1 cellular context compared by ENCODE assay signal in the genomic region with DNA sequence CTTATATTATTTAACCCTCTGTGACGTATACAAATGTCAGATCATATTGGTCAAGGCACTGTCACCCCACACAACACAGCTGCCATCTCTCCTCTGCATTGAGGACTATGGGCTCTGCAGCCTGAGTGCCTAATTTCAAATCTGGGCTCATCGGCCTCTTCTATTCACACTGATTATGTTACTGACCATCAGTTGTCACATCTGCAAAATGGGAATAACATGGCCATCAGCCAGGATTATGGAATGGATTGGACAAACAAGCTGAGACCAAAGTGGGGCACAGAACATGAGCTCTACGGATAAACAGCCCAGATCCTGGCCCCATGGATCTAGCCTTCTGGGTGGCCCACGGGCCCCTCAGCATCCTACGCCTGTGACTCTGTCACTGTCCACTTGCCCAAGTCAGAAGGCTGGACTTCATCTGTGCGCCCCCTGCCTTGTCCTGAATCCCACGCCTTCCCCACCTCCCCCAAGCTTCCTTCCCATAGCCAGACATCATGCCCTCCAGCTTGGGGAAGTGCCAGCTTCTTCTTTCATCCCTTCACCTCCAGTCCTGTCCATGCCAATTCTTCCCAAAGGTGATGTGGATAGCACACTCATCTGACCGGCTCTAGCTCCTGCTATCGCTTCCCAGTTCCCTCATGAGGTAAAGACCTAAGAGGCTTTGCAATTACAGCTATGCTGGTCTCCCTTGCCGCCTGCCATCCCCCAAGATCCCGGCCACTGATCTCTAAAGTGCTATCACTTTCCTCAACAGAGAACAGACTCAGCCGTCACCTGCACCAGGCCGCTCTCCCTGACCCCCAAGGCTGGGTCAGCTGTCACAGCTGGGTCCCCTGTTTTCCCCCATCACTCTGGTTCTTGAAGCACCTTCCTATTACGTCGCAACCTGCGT.
TF ChIP-seq lines count a peak whose summit lies in the region.

No MANE protein-coding gene starts in this region.

TF ChIP-seq in endothelial cell of umbilical vein, 7 proteins besides CTCF, POLR2A, EP300 and RAD21:
- TF ChIP-seq MYC (IDR thresholded peaks at IDR 0.05; ENCODE audit: low read depth, low read length): no peak
- TF ChIP-seq FOS (IDR thresholded peaks at IDR 0.05; ENCODE audit: borderline replicate concordance, insufficient read depth, low read length): no peak
- TF ChIP-seq GATA2 (IDR thresholded peaks at IDR 0.05; ENCODE audit: insufficient read depth, insufficient read length, low read depth, low read length): no peak
- TF ChIP-seq, protein P1, sequence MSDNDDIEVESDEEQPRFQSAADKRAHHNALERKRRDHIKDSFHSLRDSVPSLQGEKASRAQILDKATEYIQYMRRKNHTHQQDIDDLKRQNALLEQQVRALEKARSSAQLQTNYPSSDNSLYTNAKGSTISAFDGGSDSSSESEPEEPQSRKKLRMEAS (IDR thresholded peaks at IDR 0.05; ENCODE audit: insufficient read depth, insufficient read length): no peak
- TF ChIP-seq POLR2AphosphoS5 (IDR thresholded peaks at IDR 0.05; ENCODE audit: insufficient read depth, low read depth, low read length): no peak
- TF ChIP-seq JUN (IDR thresholded peaks at IDR 0.05; ENCODE audit: borderline replicate concordance, insufficient read depth, insufficient read length, low read depth): no peak
- no peak for TF ChIP-seq EZH2 (IDR thresholded peaks at IDR 0.05; ENCODE audit: borderline replicate concordance, low read depth, low read length, severe bottlenecking)
